Comparison of ENCODE assay signal across 20 cellular contexts in genomic region chr1:205660361-205660760, GRCh38. TPM values are rescaled to one million over a fixed set of nuclear protein-coding genes. Genes with fewer than 3 reads are reported as not detected.
DNase-seq lines count a peak whose midpoint lies in the region; ATAC-seq, FAIRE-seq and TF ChIP-seq lines count a peak whose summit lies in the region.
"Had no signal": no experiment of that assay in that cellular context is flagged by ENCODE, and none has a peak within 500 bp of the region (broad histone marks: within the 10 kb centered on the region; RNA-seq: fewer than 3 reads in every experiment).

No MANE protein-coding gene starts in this region.

- no peak overlapping the region for H3K18ac ChIP-seq in H1 (ENCODE audit: extremely low read depth, low read length)

- DNase-seq in LNCaP clone FGC (ENCODE audit: low read depth) (no peak), H1 (ENCODE audit: low read depth in 1 of 2, low spot score in 2 of 2) (no peak), A673 (ENCODE audit: low spot score) (no peak), NCI-H187 (lab: John Stamatoyannopoulos, UW) (no peak)
- no peak for DNase-seq in activated CD8-positive, alpha-beta T cell treated with anti-CD3 and anti-CD28 coated beads, Interleukin-2, amount 10 ng/mL, durations not matched to agents 7 days and 5 days
- DNase-seq: DND-41, MV-4-11, NCI-H1694 treated with DMSO at 0.1 percent for 48 hours, NCI-H2227 treated with DMSO at 0.1 percent for 48 hours, NCI-H524, SHP77 treated with DMSO at 0.1 percent for 48 hours had no signal

- H3K4me1 ChIP-seq in H1 (replicated peaks in 1 of 4; ENCODE audit: control insufficient read depth in 3 of 4, insufficient read depth in 4 of 4, low read length in 3 of 4): peaks cover 0 to 10% (median 7%) of the 10 kb centered on the region in 4 experiments; a peak in 5 of 7 replicates
- no peaks in the 10 kb centered on the region for H3K4me1 ChIP-seq in A673 (ENCODE audit: insufficient read depth, low read length, poor library complexity, severe bottlenecking)

- H4K5ac ChIP-seq in H1 (ENCODE audit: insufficient read length, low read depth, low read length): no peak overlapping the region

- POLR2A ChIA-PET in H1 (lab: Charles Lee; ENCODE audit: partially characterized antibody) (interaction anchor here (0.7 to 19.3 kb wide), 13 partner anchors 9 to 89 kb away, joined by 3 to 241 read pairs (median 4); partner anchors contain the start of gene ELK4), A673 (lab: Charles Lee; ENCODE audit: low non-redundant PET) (no interaction called here)
- POLR2A ChIA-PET in activated CD8-positive, alpha-beta T cell treated with anti-CD3 and anti-CD28 coated beads, Interleukin-2, amount 10 ng/mL, durations not matched to agents 7 days and 5 days (lab: Charles Lee): interaction anchor here (0.6 to 5.8 kb wide), 3 partner anchors 68 to 649 kb away, joined by 3 to 33 read pairs (median 4); no protein-coding TSS in a partner anchor

- peak overlapping the region; percentile 52 for H3K27ac ChIP-seq in C4-2B
- H3K27ac ChIP-seq in H1 (ENCODE audit: low read depth, low read length): no peak overlapping the region
- no peak overlapping the region for H3K27ac ChIP-seq in A673 (ENCODE audit: low read depth, low read length, poor library complexity, severe bottlenecking)

- H3K9ac ChIP-seq in H1 (replicated peaks in 1 of 4; ENCODE audit: extremely low read depth in 1 of 4, low read depth in 3 of 4, low read length in 3 of 4): no peak overlapping the region
- H3K9ac ChIP-seq: SK-N-SH had no signal

- H2BK12ac ChIP-seq in H1 (ENCODE audit: low read depth, low read length): no peak overlapping the region

- peaks cover 0 to 3% of the 10 kb centered on the region in 2 experiments; a peak in 1 of 4 replicates for H3K79me2 ChIP-seq in H1 (ENCODE audit: control insufficient read depth in 1 of 2, insufficient read depth in 2 of 2, low read length in 2 of 2)

- H4K8ac ChIP-seq in H1 (ENCODE audit: extremely low read depth, insufficient read depth, low read length): no peak overlapping the region

- 86% methylated on average over 8 of the region's 8 CpGs; no CpG with 5 or more reads in 1 of the 2 experiments for WGBS in H1 (ENCODE audit: extremely low coverage in 1 of 2, insufficient coverage in 1 of 2, insufficient read length in 1 of 2, insufficient replicate concordance in 2 of 2, low coverage in 1 of 2, low lambda C conversion rate in 2 of 2, missing lambda C conversion rate in 1 of 2), 2 experiments

- intact Hi-C loops in A673 (cut with micrococcal nuclease; ENCODE audit: unreplicated experiment): no loop called here

- H3K4me2 ChIP-seq in H1 (ENCODE audit: insufficient read depth in 1 of 2, low read depth in 2 of 2, low read length in 2 of 2): no peak overlapping the region
- H3K4me2 ChIP-seq: SK-N-SH had no signal

- peaks cover 51% of the 10 kb centered on the region for H3K4me1 Mint-ChIP-seq in stimulated activated memory B cell treated with anti-CD40 and anti-IgM and Interleukin-4, amounts not matched to agents 10 μg/mL and 1 μg/mL and 100 μg/mL, for 72 hours
- peaks cover 8% of the 10 kb centered on the region for H3K4me1 Mint-ChIP-seq in activated CD8-positive, alpha-beta T cell treated with anti-CD3 and anti-CD28 coated beads, Interleukin-2, amount 10 ng/mL, durations not matched to agents 7 days and 5 days (ENCODE audit: low read depth)

- H3K9me3 Mint-ChIP-seq in stimulated activated memory B cell treated with anti-CD40 and anti-IgM and Interleukin-4, amounts not matched to agents 10 μg/mL and 1 μg/mL and 100 μg/mL, for 72 hours: no peaks in the 10 kb centered on the region
- no peaks in the 10 kb centered on the region for H3K9me3 Mint-ChIP-seq in activated CD8-positive, alpha-beta T cell treated with anti-CD3 and anti-CD28 coated beads, Interleukin-2, amount 10 ng/mL, durations not matched to agents 7 days and 5 days (ENCODE audit: insufficient read depth)
- H3K9me3 Mint-ChIP-seq: CD14-positive monocyte had no signal

- H3K36me3 ChIP-seq in H1 (ENCODE audit: control insufficient read depth in 2 of 4, insufficient read depth in 4 of 4, low read length in 3 of 4): peaks cover 2 to 13% (median 7%) of the 10 kb centered on the region in 4 experiments; a peak in 6 of 8 replicates
- H3K36me3 ChIP-seq in A673 (ENCODE audit: insufficient read depth, low read length, poor library complexity, severe bottlenecking): no peaks in the 10 kb centered on the region

- H3K36me3 Mint-ChIP-seq in stimulated activated memory B cell treated with anti-CD40 and anti-IgM and Interleukin-4, amounts not matched to agents 10 μg/mL and 1 μg/mL and 100 μg/mL, for 72 hours: peaks cover 4% of the 10 kb centered on the region
- no peaks in the 10 kb centered on the region for H3K36me3 Mint-ChIP-seq in activated CD8-positive, alpha-beta T cell treated with anti-CD3 and anti-CD28 coated beads, Interleukin-2, amount 10 ng/mL, durations not matched to agents 7 days and 5 days (ENCODE audit: low read depth)
- H3K36me3 Mint-ChIP-seq: CD14-positive monocyte had no signal

- H3K4ac ChIP-seq in H1 (replicated peaks; ENCODE audit: insufficient read length, low read depth, low read length): no peak overlapping the region

- H2BK120ac ChIP-seq in H1 (replicated peaks; ENCODE audit: low read depth, low read length): no peak overlapping the region

- BruUV-seq in A673 (replicated peaks; lab: Mats Ljungman, UMichigan): no TSS peak

- H3K27me3 Mint-ChIP-seq in stimulated activated memory B cell treated with anti-CD40 and anti-IgM and Interleukin-4, amounts not matched to agents 10 μg/mL and 1 μg/mL and 100 μg/mL, for 72 hours: no peaks in the 10 kb centered on the region
- peaks cover 5% of the 10 kb centered on the region for H3K27me3 Mint-ChIP-seq in activated CD8-positive, alpha-beta T cell treated with anti-CD3 and anti-CD28 coated beads, Interleukin-2, amount 10 ng/mL, durations not matched to agents 7 days and 5 days (ENCODE audit: low read depth)

- H2BK15ac ChIP-seq in H1 (ENCODE audit: low read length): no peak overlapping the region

- CTCF ChIA-PET in H1 (lab: Charles Lee; ENCODE audit: partially characterized antibody) (interaction anchor here (0.9 to 18.5 kb wide), 18 partner anchors 11 to 325 kb away, joined by 3 to 856 read pairs (median 22); partner anchors contain the start of genes ELK4 and SLC45A3), A673 (lab: Charles Lee) (interaction anchor here (1.0 to 1.6 kb wide), 2 partner anchors 40 to 317 kb away, joined by 4 to 5 read pairs; no protein-coding TSS in a partner anchor)
- CTCF ChIA-PET in activated CD8-positive, alpha-beta T cell treated with anti-CD3 and anti-CD28 coated beads, Interleukin-2, amount 10 ng/mL, durations not matched to agents 7 days and 5 days (lab: Charles Lee): interaction anchor here (0.7 to 10.5 kb wide), 18 partner anchors 9 to 894 kb away, joined by 3 to 444 read pairs (median 40); partner anchors contain the start of genes ELK4 and RAB29

- no peaks in the 10 kb centered on the region for H3K23me2 ChIP-seq in H1 (ENCODE audit: low read depth, low read length)

- FAIRE-seq in H1 (lab: Jason Lieb, UNC): no peak
- FAIRE-seq: A204.1, H54, HTR-8/SVneo, K562 had no signal

- peaks cover 1 to 4% of the 10 kb centered on the region in 2 experiments for H4K20me1 ChIP-seq in H1 (replicated peaks in 1 of 2; ENCODE audit: control insufficient read depth in 1 of 2, insufficient read depth in 2 of 2, low read length in 2 of 2)

- ATAC-seq in stimulated activated memory B cell treated with anti-CD40 and anti-IgM and Interleukin-4, amounts not matched to agents 10 μg/mL and 1 μg/mL and 100 μg/mL, for 72 hours: no peak
- ATAC-seq in HG03439 (IDR thresholded peaks at IDR 0.05; ENCODE audit: unreplicated experiment): no peak
- no peak for ATAC-seq in activated CD8-positive, alpha-beta T cell treated with anti-CD3 and anti-CD28 coated beads, Interleukin-2, amount 10 ng/mL, durations not matched to agents 7 days and 5 days
- ATAC-seq: K562 had no signal

- H2BK20ac ChIP-seq in H1 (ENCODE audit: low read length): no peak overlapping the region

- H3K23ac ChIP-seq in H1 (ENCODE audit: insufficient read length): no peak overlapping the region

- TF ChIP-seq POLR2A in H1 (IDR thresholded peaks at IDR 0.05; ENCODE audit: control extremely low read depth in 1 of 2, low read depth in 2 of 2, low read length in 2 of 2): no peak

- TF ChIP-seq EP300 in H1 (IDR thresholded peaks at IDR 0.05; ENCODE audit: borderline replicate concordance in 1 of 2, low read depth in 2 of 2, low read length in 2 of 2): no peak

- no peak overlapping the region for H2AK5ac ChIP-seq in H1 (ENCODE audit: low read depth, low read length)

- no peak overlapping the region for H3K56ac ChIP-seq in H1 (replicated peaks; ENCODE audit: insufficient read length, low read depth, low read length)

- H3K9me3 ChIP-seq in H1 (ENCODE audit: insufficient read depth in 2 of 2, low read depth in 1 of 2, low read length in 1 of 2) (no peaks in the 10 kb centered on the region), A673 (ENCODE audit: low read depth, low read length, poor library complexity, severe bottlenecking) (no peaks in the 10 kb centered on the region)
- H3K9me3 ChIP-seq: SK-N-SH had no signal

- TF ChIP-seq RAD21 in H1 (IDR thresholded peaks at IDR 0.05 in 1 of 2, conservative IDR thresholded peaks at IDR 0.05 in 1 of 2; ENCODE audit: low read depth in 2 of 2, low read length in 2 of 2): no peak

- no peak overlapping the region for H3K4me3 Mint-ChIP-seq in stimulated activated memory B cell treated with anti-CD40 and anti-IgM and Interleukin-4, amounts not matched to agents 10 μg/mL and 1 μg/mL and 100 μg/mL, for 72 hours
- H3K4me3 Mint-ChIP-seq in activated CD8-positive, alpha-beta T cell treated with anti-CD3 and anti-CD28 coated beads, Interleukin-2, amount 10 ng/mL, durations not matched to agents 7 days and 5 days: no peak overlapping the region
- H3K4me3 Mint-ChIP-seq: CD14-positive monocyte had no signal

- H2AFZ ChIP-seq in H1 (ENCODE audit: low read length): no peak overlapping the region

- peaks cover 4% of the 10 kb centered on the region; the same call in 1 of the 2 replicates for H3K79me1 ChIP-seq in H1 (ENCODE audit: low read depth, low read length)

- H2BK5ac ChIP-seq in H1 (ENCODE audit: low read depth, low read length): 0 out of 2 replicates have a peak overlapping the region, but pooled peaks have one; percentile 12

- H3K27me3 ChIP-seq in H1 (replicated peaks in 1 of 4; ENCODE audit: control insufficient read depth in 3 of 4, extremely low read depth in 1 of 4, insufficient read depth in 3 of 4, low read length in 3 of 4) (no peaks in the 10 kb centered on the region; a peak in 1 of 7 replicates), A673 (replicated peaks; ENCODE audit: insufficient read depth, low read depth, low read length, poor library complexity) (no peaks in the 10 kb centered on the region)

- 0 out of 2 replicates have a peak overlapping the region, but pooled peaks have one; percentile 13 for H3K4me3 ChIP-seq in LNCaP clone FGC (ENCODE audit: low read depth, low read length)
- H3K4me3 ChIP-seq in H1 (ENCODE audit: extremely low read depth in 1 of 4, insufficient read depth in 2 of 4, low read depth in 3 of 4, low read length in 4 of 4): no peak overlapping the region
- H3K4me3 ChIP-seq in A673 (ENCODE audit: low read depth, low read length, poor library complexity, severe bottlenecking): no peak overlapping the region
- H3K4me3 ChIP-seq: K562 had no signal

- H3K27ac Mint-ChIP-seq in stimulated activated memory B cell treated with anti-CD40 and anti-IgM and Interleukin-4, amounts not matched to agents 10 μg/mL and 1 μg/mL and 100 μg/mL, for 72 hours: peak overlapping the region; percentile 32
- H3K27ac Mint-ChIP-seq in activated CD8-positive, alpha-beta T cell treated with anti-CD3 and anti-CD28 coated beads, Interleukin-2, amount 10 ng/mL, durations not matched to agents 7 days and 5 days: no peak overlapping the region

- TF ChIP-seq CTCF in C4-2B (conservative IDR thresholded peaks at IDR 0.05): no peak
- no peak for TF ChIP-seq CTCF in LNCaP clone FGC (IDR thresholded peaks at IDR 0.05; ENCODE audit: control insufficient read depth, extremely low read depth, insufficient read depth)
- no peak for TF ChIP-seq CTCF in H1 (IDR thresholded peaks at IDR 0.05; ENCODE audit: control extremely low read depth in 1 of 3, insufficient read depth in 1 of 3, low read depth in 1 of 3, low read length in 3 of 3)
- no peak for TF ChIP-seq CTCF in A673 (conservative IDR thresholded peaks at IDR 0.05; ENCODE audit: low read depth, low read length)

- no peak overlapping the region for H4K91ac ChIP-seq in H1 (replicated peaks; ENCODE audit: insufficient read length, low read length)

- no peak overlapping the region for H3K14ac ChIP-seq in H1 (ENCODE audit: insufficient read length)

RNA-seq across cellular contexts. Expression of gene SLC45A3, which starts 19.9 kb away (rescaled TPM):
- total RNA-seq in H1 (2021; fragmentation: NEBNext Ultra II Directional; extraction: Animal tissue kit (Norgen Biotek cat#: 25700)): 12.5 and 13.0 TPM in 2 replicates
- polyA plus RNA-seq in H1 (2011; rRNA removed): 14.3 and 19.7 TPM in 2 replicates
- 17.4 TPM for polyA plus RNA-seq in H1 (2011; cell fraction: cytosol; rRNA removed)
- polyA plus RNA-seq in H1 (2011; cell fraction: nucleus; rRNA removed): 38.5 TPM
- 8.3 to 13.3 TPM (median 12.8 TPM) in 4 replicates for polyA plus RNA-seq in H1 (2012, experiment 1 of 2)
- 12.2 TPM for polyA plus RNA-seq in H1 (2012, experiment 2 of 2)
- polyA plus RNA-seq in H1 (2013, experiment 1 of 2): 12.9 TPM
- polyA plus RNA-seq in H1 (2013, experiment 2 of 2): 13.1 TPM
- 9.2 and 9.9 TPM in 2 replicates for polyA minus RNA-seq in H1 (2011; rRNA and poly(A)+ RNA removed)
- polyA minus RNA-seq in H1 (2011; cell fraction: cytosol; rRNA and poly(A)+ RNA removed): 7.6 TPM
- 12.6 TPM for polyA minus RNA-seq in H1 (2011; cell fraction: nucleus; rRNA and poly(A)+ RNA removed)
- total RNA-seq in A673 (2021): 8.5 and 11.0 TPM in 2 replicates
- total RNA-seq in activated CD8-positive, alpha-beta T cell treated with anti-CD3 and anti-CD28 coated beads, Interleukin-2, amount 10 ng/mL, durations not matched to agents 7 days and 5 days: under 1 TPM; 0.18 to 0.21 TPM

RNA-seq across cellular contexts. Expression of gene ELK4, which starts 28.6 kb away (rescaled TPM):
- total RNA-seq in H1 (2021; fragmentation: NEBNext Ultra II Directional; extraction: Animal tissue kit (Norgen Biotek cat#: 25700)): 23.3 and 26.3 TPM in 2 replicates
- polyA plus RNA-seq in H1 (2011; rRNA removed): 2.5 and 2.9 TPM in 2 replicates
- polyA plus RNA-seq in H1 (2011; cell fraction: cytosol; rRNA removed): 4.0 TPM
- polyA plus RNA-seq in H1 (2011; cell fraction: nucleus; rRNA removed): 4.1 TPM
- polyA plus RNA-seq in H1 (2012, experiment 1 of 2): 4.2 to 7.4 TPM (median 5.9 TPM) in 4 replicates
- polyA plus RNA-seq in H1 (2012, experiment 2 of 2): 1.6 TPM
- 9.6 TPM for polyA plus RNA-seq in H1 (2013, experiment 1 of 2)
- 8.7 TPM for polyA plus RNA-seq in H1 (2013, experiment 2 of 2)
- 11.5 and 11.6 TPM in 2 replicates for polyA minus RNA-seq in H1 (2011; rRNA and poly(A)+ RNA removed)
- 6.1 TPM for polyA minus RNA-seq in H1 (2011; cell fraction: cytosol; rRNA and poly(A)+ RNA removed)
- 13.7 TPM for polyA minus RNA-seq in H1 (2011; cell fraction: nucleus; rRNA and poly(A)+ RNA removed)
- total RNA-seq in A673 (2021): 35.4 and 38.2 TPM in 2 replicates
- 10 to 100 TPM; 95.2 to 97.5 TPM for total RNA-seq in activated CD8-positive, alpha-beta T cell treated with anti-CD3 and anti-CD28 coated beads, Interleukin-2, amount 10 ng/mL, durations not matched to agents 7 days and 5 days
